ENCODE assay signal across 1 cellular context in genomic region chr6:107957909-107958688, GRCh38.
TF ChIP-seq lines count a peak whose summit lies in the region.

SEC63 (minus strand) TSS chr6:107958208; CDS start chr6:107958009, 199 bp downstream.

TF ChIP-seq in HepG2, 621 proteins besides CTCF, POLR2A, EP300 and RAD21 (continued from another document and continues in another):
- TF ChIP-seq GMEB1 (CRISPR knock-in tag; IDR thresholded peaks at IDR 0.05; ENCODE audit: borderline replicate concordance) (peak; percentile 84; the same call in 1 of the 2 replicates), MXD1 (CRISPR knock-in tag; IDR thresholded peaks at IDR 0.05) (peak; percentile 41), SUZ12 (IDR thresholded peaks at IDR 0.05; ENCODE audit: low read depth, low read length) (no peak), ZBTB42 (CRISPR knock-in tag; IDR thresholded peaks at IDR 0.05) (0 out of 2 replicates have a peak, but pooled peaks have one; percentile 47), ZNF879 (CRISPR knock-in tag; IDR thresholded peaks at IDR 0.05) (peak; percentile 63; the same call in 1 of the 2 replicates), CENPT (CRISPR knock-in tag; IDR thresholded peaks at IDR 0.05; ENCODE audit: low read depth) (no peak; the same call in 1 of the 2 replicates), STAG1 (CRISPR knock-in tag; IDR thresholded peaks at IDR 0.05) (no peak), FOXK2 (IDR thresholded peaks at IDR 0.05) (no peak), MED13 (CRISPR knock-in tag; IDR thresholded peaks at IDR 0.05) (peak; percentile 55; the same call in 1 of the 2 replicates), ZNF704 (CRISPR knock-in tag; IDR thresholded peaks at IDR 0.05; ENCODE audit: borderline replicate concordance) (peak; percentile 48; the same call in 1 of the 2 replicates), GZF1 (CRISPR knock-in tag; IDR thresholded peaks at IDR 0.05) (no peak), ATF7 (IDR thresholded peaks at IDR 0.05) (no peak), ATF7 (CRISPR knock-in tag; IDR thresholded peaks at IDR 0.05) (peak; percentile 25; the same call in 1 of the 2 replicates), SP5 (CRISPR knock-in tag; IDR thresholded peaks at IDR 0.05; ENCODE audit: borderline replicate concordance, low read depth) (peak; percentile 75; the same call in 1 of the 2 replicates), ATM (IDR thresholded peaks at IDR 0.05; ENCODE audit: borderline replicate concordance) (no peak), ZNF547 (CRISPR knock-in tag; IDR thresholded peaks at IDR 0.05) (no peak; the same call in 1 of the 2 replicates), HOXA3 (CRISPR knock-in tag; IDR thresholded peaks at IDR 0.05) (peak; percentile 66; the same call in 1 of the 2 replicates), CCDC6 (CRISPR knock-in tag; IDR thresholded peaks at IDR 0.05) (peak; percentile 28; the same call in 1 of the 2 replicates), ZFP41 (CRISPR knock-in tag; IDR thresholded peaks at IDR 0.05; ENCODE audit: borderline replicate concordance) (no peak), SMAD1 (CRISPR knock-in tag; IDR thresholded peaks at IDR 0.05; ENCODE audit: borderline replicate concordance, low read depth) (no peak), ZFY (CRISPR knock-in tag; IDR thresholded peaks at IDR 0.05) (peak; percentile 61; the same call in 1 of the 2 replicates), CC2D1A (CRISPR knock-in tag; IDR thresholded peaks at IDR 0.05) (no peak), ZMYM4 (CRISPR knock-in tag; IDR thresholded peaks at IDR 0.05) (peak; percentile 89), NRL (CRISPR knock-in tag; IDR thresholded peaks at IDR 0.05; ENCODE audit: borderline replicate concordance) (no peak), SMAD3 (CRISPR knock-in tag; IDR thresholded peaks at IDR 0.05) (0 out of 2 replicates have a peak, but pooled peaks have one; percentile 32), CENPX (CRISPR knock-in tag; IDR thresholded peaks at IDR 0.05) (no peak), IRF1 (CRISPR knock-in tag; IDR thresholded peaks at IDR 0.05; ENCODE audit: low read depth) (no peak), THAP7 (CRISPR knock-in tag; IDR thresholded peaks at IDR 0.05) (0 out of 2 replicates have a peak, but pooled peaks have one; percentile 12), ETV5 (CRISPR knock-in tag; IDR thresholded peaks at IDR 0.05; ENCODE audit: borderline replicate concordance) (peak; percentile 30; the same call in 1 of the 2 replicates), ZNF431 (CRISPR knock-in tag; IDR thresholded peaks at IDR 0.05; ENCODE audit: borderline replicate concordance, low read depth) (no peak), NFKB2 (CRISPR knock-in tag; IDR thresholded peaks at IDR 0.05; ENCODE audit: borderline replicate concordance) (peak; percentile 48; the same call in 1 of the 2 replicates), ZNF891 (CRISPR knock-in tag; IDR thresholded peaks at IDR 0.05) (no peak), TOE1 (CRISPR knock-in tag; IDR thresholded peaks at IDR 0.05) (0 out of 2 replicates have a peak, but pooled peaks have one; percentile 48), ZNF276 (CRISPR knock-in tag; IDR thresholded peaks at IDR 0.05; ENCODE audit: low read depth) (no peak), MTF2 (CRISPR knock-in tag; IDR thresholded peaks at IDR 0.05; ENCODE audit: borderline replicate concordance) (no peak), GTF2F1 (IDR thresholded peaks at IDR 0.05; ENCODE audit: low read length) (no peak), PRMT3 (CRISPR knock-in tag; IDR thresholded peaks at IDR 0.05; ENCODE audit: borderline replicate concordance, low read depth) (no peak), ZNF572 (CRISPR knock-in tag; IDR thresholded peaks at IDR 0.05) (no peak), TCF12 (IDR thresholded peaks at IDR 0.05) (no peak), TCF12 (CRISPR knock-in tag; IDR thresholded peaks at IDR 0.05) (no peak), ZNF652 (CRISPR knock-in tag; IDR thresholded peaks at IDR 0.05; ENCODE audit: borderline replicate concordance, low read depth) (no peak), ZNF510 (CRISPR knock-in tag; IDR thresholded peaks at IDR 0.05; ENCODE audit: low read depth) (0 out of 2 replicates have a peak, but pooled peaks have one; percentile 48), FOXK1 (CRISPR knock-in tag; IDR thresholded peaks at IDR 0.05; ENCODE audit: borderline replicate concordance, low read depth) (no peak), SP2 (CRISPR knock-in tag; IDR thresholded peaks at IDR 0.05) (peak; percentile 33; the same call in 1 of the 2 replicates), NR3C1 (CRISPR knock-in tag; IDR thresholded peaks at IDR 0.05) (no peak), TBX3 (IDR thresholded peaks at IDR 0.05; ENCODE audit: borderline replicate concordance) (peak; percentile 77; the same call in 1 of the 2 replicates), MXI1 (IDR thresholded peaks at IDR 0.05; ENCODE audit: borderline replicate concordance, low read depth, low read length) (peak; percentile 64; the same call in 1 of the 3 replicates), E2F1 (CRISPR knock-in tag; IDR thresholded peaks at IDR 0.05) (0 out of 2 replicates have a peak, but pooled peaks have one; percentile 59), GPN1 (CRISPR knock-in tag; IDR thresholded peaks at IDR 0.05; ENCODE audit: borderline replicate concordance) (no peak), KMT2B (CRISPR knock-in tag; IDR thresholded peaks at IDR 0.05) (peak; percentile 80), ZNF639 (CRISPR knock-in tag; conservative IDR thresholded peaks at IDR 0.05) (peak; percentile 51; the same call in 1 of the 2 replicates), PREB (CRISPR knock-in tag; IDR thresholded peaks at IDR 0.05) (no peak), ZNF777 (CRISPR knock-in tag; IDR thresholded peaks at IDR 0.05) (no peak), TSC22D2 (CRISPR knock-in tag; IDR thresholded peaks at IDR 0.05; ENCODE audit: borderline replicate concordance) (no peak; the same call in 1 of the 2 replicates), SSRP1 (CRISPR knock-in tag; IDR thresholded peaks at IDR 0.05) (no peak), RFX3 (CRISPR knock-in tag; IDR thresholded peaks at IDR 0.05) (no peak), SKI (IDR thresholded peaks at IDR 0.05; ENCODE audit: partially characterized antibody) (peak; percentile 36), RAD51 (IDR thresholded peaks at IDR 0.05; ENCODE audit: borderline replicate concordance) (no peak), PHB2 (IDR thresholded peaks at IDR 0.05; ENCODE audit: partially characterized antibody) (no peak), SIX1 (CRISPR knock-in tag; IDR thresholded peaks at IDR 0.05; ENCODE audit: borderline replicate concordance) (no peak), MEIS2 (CRISPR knock-in tag; IDR thresholded peaks at IDR 0.05) (no peak; the same call in none of the 2 replicates), ZNF598 (CRISPR knock-in tag; IDR thresholded peaks at IDR 0.05; ENCODE audit: borderline replicate concordance) (peak; percentile 82; the same call in 1 of the 2 replicates), XBP1 (CRISPR knock-in tag; IDR thresholded peaks at IDR 0.05) (0 out of 2 replicates have a peak, but pooled peaks have one; percentile 45), PHF8 (CRISPR knock-in tag; IDR thresholded peaks at IDR 0.05) (peak; percentile 77), TCF7L2 (IDR thresholded peaks at IDR 0.05; ENCODE audit: low read depth, low read length) (no peak), HHEX (CRISPR knock-in tag; IDR thresholded peaks at IDR 0.05) (no peak), ZNF343 (CRISPR knock-in tag; IDR thresholded peaks at IDR 0.05) (no peak), HNRNPK (IDR thresholded peaks at IDR 0.05; ENCODE audit: low read depth, low read length, poor library complexity, severe bottlenecking) (no peak), MXD3 (CRISPR knock-in tag; IDR thresholded peaks at IDR 0.05) (peak; percentile 33), ZNF567 (CRISPR knock-in tag; IDR thresholded peaks at IDR 0.05; ENCODE audit: borderline replicate concordance) (no peak), ZNF577 (CRISPR knock-in tag; IDR thresholded peaks at IDR 0.05; ENCODE audit: borderline replicate concordance, low read depth) (no peak)
